In genomic region chr5:41638685-41639084, GRCh38 we compare ENCODE assay signal across 1 cellular context.
A peak's percentile ranks its signal among the peaks of the same experiment; 100 is the strongest.
TF ChIP-seq lines count a peak whose summit lies in the region.

No MANE protein-coding gene starts in this region.

TF ChIP-seq in HepG2, 621 proteins besides CTCF, POLR2A, EP300 and RAD21 (continued from another document and continues in another):
- TF ChIP-seq ZBTB4 (CRISPR knock-in tag; IDR thresholded peaks at IDR 0.05; ENCODE audit: borderline replicate concordance) = no peak
- no peak for TF ChIP-seq ZNF780A (CRISPR knock-in tag; IDR thresholded peaks at IDR 0.05)
- no peak for TF ChIP-seq HNRNPH1 (optimal IDR thresholded peaks at IDR 0.05; ENCODE audit: low read depth, low read length)
- TF ChIP-seq ZXDC (CRISPR knock-in tag; IDR thresholded peaks at IDR 0.05) = no peak
- TF ChIP-seq BHLHE40 (IDR thresholded peaks at IDR 0.05; ENCODE audit: low read length) = peak; percentile 92
- TF ChIP-seq KDM3A (CRISPR knock-in tag; IDR thresholded peaks at IDR 0.05; ENCODE audit: low read depth) = peak; percentile 28; the same call in 1 of the 2 replicates
- TF ChIP-seq NFE2 (CRISPR knock-in tag; IDR thresholded peaks at IDR 0.05) = no peak
- TF ChIP-seq ZBTB37 (CRISPR knock-in tag; IDR thresholded peaks at IDR 0.05) = no peak
- peak; percentile 99 for TF ChIP-seq ARID5B (CRISPR knock-in tag; IDR thresholded peaks at IDR 0.05)
- no peak for TF ChIP-seq MYNN (CRISPR knock-in tag; IDR thresholded peaks at IDR 0.05; ENCODE audit: low read depth)
- TF ChIP-seq NFIC (IDR thresholded peaks at IDR 0.05; ENCODE audit: low read length) = peak; percentile 94
- TF ChIP-seq ARID2 (CRISPR knock-in tag; IDR thresholded peaks at IDR 0.05; ENCODE audit: borderline replicate concordance) = no peak
- TF ChIP-seq ZBTB33 (CRISPR knock-in tag; IDR thresholded peaks at IDR 0.05) = no peak
- no peak for TF ChIP-seq SMAD9 (CRISPR knock-in tag; IDR thresholded peaks at IDR 0.05)
- no peak for TF ChIP-seq ZNF713 (CRISPR knock-in tag; IDR thresholded peaks at IDR 0.05)
- no peak for TF ChIP-seq ZNF788 (CRISPR knock-in tag; IDR thresholded peaks at IDR 0.05; ENCODE audit: borderline replicate concordance)
- TF ChIP-seq FOXA1 (IDR thresholded peaks at IDR 0.05) = no peak
- TF ChIP-seq FOXA1 (CRISPR knock-in tag; IDR thresholded peaks at IDR 0.05) = peak; percentile 79
- TF ChIP-seq WIZ (CRISPR knock-in tag; IDR thresholded peaks at IDR 0.05) = no peak
- TF ChIP-seq ZBTB7A (CRISPR knock-in tag; IDR thresholded peaks at IDR 0.05) = no peak
- no peak; a peak in 1 of 4 replicates for TF ChIP-seq KLF16 (CRISPR knock-in tag; IDR thresholded peaks at IDR 0.05)
- peak; percentile 90 for TF ChIP-seq SOX13 (IDR thresholded peaks at IDR 0.05)
- TF ChIP-seq SOX13 (CRISPR knock-in tag; conservative IDR thresholded peaks at IDR 0.05 in 1 of 2, IDR thresholded peaks at IDR 0.05 in 1 of 2) = peak in 1 of 2 experiments; percentile 97; a peak in 2 of 4 replicates
- TF ChIP-seq CENPBD1 (CRISPR knock-in tag; IDR thresholded peaks at IDR 0.05; ENCODE audit: borderline replicate concordance, low read depth) = no peak
- TF ChIP-seq DDIT3 (CRISPR knock-in tag; IDR thresholded peaks at IDR 0.05) = no peak
- no peak for TF ChIP-seq ZNF800 (CRISPR knock-in tag; IDR thresholded peaks at IDR 0.05)
- TF ChIP-seq SSRP1 (CRISPR knock-in tag; IDR thresholded peaks at IDR 0.05) = no peak
- no peak for TF ChIP-seq ZBTB43 (CRISPR knock-in tag; conservative IDR thresholded peaks at IDR 0.05)
- no peak for TF ChIP-seq ZNF775 (CRISPR knock-in tag; IDR thresholded peaks at IDR 0.05; ENCODE audit: borderline replicate concordance)
- TF ChIP-seq CHCHD3 (CRISPR knock-in tag; IDR thresholded peaks at IDR 0.05) = no peak
- TF ChIP-seq ZSCAN20 (CRISPR knock-in tag; IDR thresholded peaks at IDR 0.05; ENCODE audit: borderline replicate concordance) = peak; percentile 81; the same call in 1 of the 2 replicates
- TF ChIP-seq FOXO4 (CRISPR knock-in tag; conservative IDR thresholded peaks at IDR 0.05) = no peak
- TF ChIP-seq ZNF331 (CRISPR knock-in tag; IDR thresholded peaks at IDR 0.05) = peak; percentile 83; the same call in 1 of the 2 replicates
- no peak for TF ChIP-seq PAWR (CRISPR knock-in tag; IDR thresholded peaks at IDR 0.05; ENCODE audit: borderline replicate concordance)
- peak; percentile 84; the same call in 1 of the 2 replicates for TF ChIP-seq FOXJ3 (CRISPR knock-in tag; IDR thresholded peaks at IDR 0.05; ENCODE audit: borderline replicate concordance)
- TF ChIP-seq GLI4 (CRISPR knock-in tag; IDR thresholded peaks at IDR 0.05; ENCODE audit: borderline replicate concordance) = no peak
- peak; percentile 89 for TF ChIP-seq ZNF503 (CRISPR knock-in tag; IDR thresholded peaks at IDR 0.05)
- TF ChIP-seq RBFOX2 (IDR thresholded peaks at IDR 0.05; ENCODE audit: low read depth, low read length) = no peak
- no peak for TF ChIP-seq BRCA1 (CRISPR knock-in tag; IDR thresholded peaks at IDR 0.05)
- peak; percentile 50; the same call in 1 of the 2 replicates for TF ChIP-seq ZNF607 (CRISPR knock-in tag; IDR thresholded peaks at IDR 0.05; ENCODE audit: borderline replicate concordance)
- no peak for TF ChIP-seq SP1 (IDR thresholded peaks at IDR 0.05)
- no peak for TF ChIP-seq SP1 (CRISPR knock-in tag; IDR thresholded peaks at IDR 0.05)
